ENCODE assay signal across 15 cellular contexts in genomic region chr12:10196210-10196609, GRCh38. TPM values are rescaled to one million over a fixed set of nuclear protein-coding genes. Genes with fewer than 3 reads are reported as not detected.
DNase-seq lines count a peak whose midpoint lies in the region; ATAC-seq lines count a peak whose summit lies in the region.
"Had no signal": no experiment of that assay in that cellular context is flagged by ENCODE, and none has a peak within 500 bp of the region (broad histone marks: within the 10 kb centered on the region; RNA-seq: fewer than 3 reads in every experiment).

No MANE protein-coding gene starts in this region.

- CTCF ChIA-PET in naive thymus-derived CD4-positive, alpha-beta T cell (lab: Charles Lee), result interaction anchor here (0.7 to 1.1 kb wide), 2 partner anchors 43 to 291 kb away, joined by 3 read pairs; no protein-coding TSS in a partner anchor

- H3K27me3 Mint-ChIP-seq in naive thymus-derived CD4-positive, alpha-beta T cell, result peaks cover 8 to 24% (median 11%) of the 10 kb centered on the region in 5 donors
- peaks cover 17% of the 10 kb centered on the region for H3K27me3 Mint-ChIP-seq in activated T-helper 17 cell treated with anti-CD3 and anti-CD28 coated beads, Interleukin-2, amount 50 U/mL, for 72 hours

- 81 to 83% methylated on average over 10 of the region's 10 CpGs for whole genome bisulfite sequencing in aorta, 2 donors

- H3K27me3 ChIP-seq in naive thymus-derived CD4-positive, alpha-beta T cell (ENCODE audit: control insufficient read depth in 2 of 2, insufficient read depth in 2 of 2, low read length in 2 of 2), result no peaks in the 10 kb centered on the region
- no peaks in the 10 kb centered on the region for H3K27me3 ChIP-seq in aorta (ENCODE audit: control insufficient read depth in 1 of 2, insufficient read depth in 2 of 2, low read length in 1 of 2)
- H3K27me3 ChIP-seq: testis had no signal

- ATAC-seq in GM18907 (IDR thresholded peaks at IDR 0.05; ENCODE audit: unreplicated experiment) (peak; percentile 81), HG02610 (IDR thresholded peaks at IDR 0.05; ENCODE audit: unreplicated experiment) (peak; percentile 81), aorta (ENCODE audit: low FRiP score) (no peak)
- peak; percentile 67 for ATAC-seq in naive thymus-derived CD4-positive, alpha-beta T cell
- ATAC-seq in activated T-helper 17 cell treated with anti-CD3 and anti-CD28 coated beads, Interleukin-2, amount 50 U/mL, for 72 hours (replicated peaks), result no peak
- ATAC-seq: activated T-cell treated with anti-CD3 and anti-CD28 coated beads, Interleukin-2, amount 50 U/mL, for 72 hours; SK-N-SH treated with all-trans-retinoic acid at 6 μM for 48 hours had no signal

- H3K36me3 ChIP-seq in naive thymus-derived CD4-positive, alpha-beta T cell (ENCODE audit: control insufficient read depth in 2 of 3, insufficient read depth in 3 of 3, low read length in 3 of 3), result no peaks in the 10 kb centered on the region
- no peaks in the 10 kb centered on the region for H3K36me3 ChIP-seq in aorta (ENCODE audit: control insufficient read depth in 1 of 2, insufficient read depth in 2 of 2, low read length in 1 of 2)

- no peak overlapping the region for H3K27ac Mint-ChIP-seq in naive thymus-derived CD4-positive, alpha-beta T cell
- H3K27ac Mint-ChIP-seq in activated T-helper 17 cell treated with anti-CD3 and anti-CD28 coated beads, Interleukin-2, amount 50 U/mL, for 72 hours, result no peak overlapping the region
- H3K27ac Mint-ChIP-seq: activated T-cell treated with anti-CD3 and anti-CD28 coated beads, Interleukin-2, amount 50 U/mL, for 72 hours had no signal

- peaks cover 0 to 4% (median 0%) of the 10 kb centered on the region in 7 donors for H3K4me1 Mint-ChIP-seq in naive thymus-derived CD4-positive, alpha-beta T cell
- H3K4me1 Mint-ChIP-seq in activated T-helper 17 cell treated with anti-CD3 and anti-CD28 coated beads, Interleukin-2, amount 50 U/mL, for 72 hours, result no peaks in the 10 kb centered on the region

- no peak overlapping the region for H3K4me3 ChIP-seq in naive thymus-derived CD4-positive, alpha-beta T cell (ENCODE audit: low read length)
- H3K4me3 ChIP-seq in aorta (ENCODE audit: low read length in 2 of 2), result no peak overlapping the region
- H3K4me3 ChIP-seq: testis had no signal

- DNase-seq in KG1 (lab: John Stamatoyannopoulos, UW) (peak; percentile 19), HUDEP-2 (lab: John Stamatoyannopoulos, UW; ENCODE audit: unreplicated experiment in 76 of 76) (no peak), kidney glomerular epithelial cell (lab: John Stamatoyannopoulos, UW) (no peak), aorta (no peak)
- DNase-seq in naive thymus-derived CD4-positive, alpha-beta T cell, result no peak
- DNase-seq: activated T-cell treated with anti-CD3 and anti-CD28 coated beads, Interleukin-2, amount 50 U/mL, for 72 hours; EL; NCI-H1436; stimulated activated CD4-positive, alpha-beta T cell treated with anti-CD3 and anti-CD28 coated beads, Interleukin-1b, Interleukin-23, amount 100 ng/mL, for 48 hours; testis had no signal

- H3K36me3 Mint-ChIP-seq in naive thymus-derived CD4-positive, alpha-beta T cell, result no peaks in the 10 kb centered on the region
- no peaks in the 10 kb centered on the region for H3K36me3 Mint-ChIP-seq in activated T-helper 17 cell treated with anti-CD3 and anti-CD28 coated beads, Interleukin-2, amount 50 U/mL, for 72 hours (ENCODE audit: low read depth)

- no peak overlapping the region for H3K4me3 Mint-ChIP-seq in naive thymus-derived CD4-positive, alpha-beta T cell
- no peak overlapping the region for H3K4me3 Mint-ChIP-seq in activated T-helper 17 cell treated with anti-CD3 and anti-CD28 coated beads, Interleukin-2, amount 50 U/mL, for 72 hours
- H3K4me3 Mint-ChIP-seq: activated T-cell treated with anti-CD3 and anti-CD28 coated beads, Interleukin-2, amount 50 U/mL, for 72 hours had no signal

- H3K27ac ChIP-seq in naive thymus-derived CD4-positive, alpha-beta T cell (ENCODE audit: low read depth, low read length), result no peak overlapping the region
- H3K27ac ChIP-seq in aorta (ENCODE audit: low read depth in 1 of 2, low read length in 2 of 2), result no peak overlapping the region
- H3K27ac ChIP-seq: testis had no signal

- no peaks in the 10 kb centered on the region for H3K9me3 ChIP-seq in naive thymus-derived CD4-positive, alpha-beta T cell (ENCODE audit: control insufficient read depth in 2 of 3, low read length in 3 of 3)
- H3K9me3 ChIP-seq in aorta (ENCODE audit: control insufficient read depth, low read length), result no peaks in the 10 kb centered on the region
- H3K9me3 ChIP-seq: testis had no signal

- no peaks in the 10 kb centered on the region for H3K4me1 ChIP-seq in naive thymus-derived CD4-positive, alpha-beta T cell (ENCODE audit: control insufficient read depth in 2 of 2, insufficient read depth in 2 of 2, low read length in 2 of 2)
- no peaks in the 10 kb centered on the region for H3K4me1 ChIP-seq in aorta (ENCODE audit: control insufficient read depth in 1 of 2, insufficient read depth in 2 of 2, low read length in 2 of 2)
- H3K4me1 ChIP-seq: testis had no signal

- H3K9me3 Mint-ChIP-seq in naive thymus-derived CD4-positive, alpha-beta T cell, result no peaks in the 10 kb centered on the region
- no peaks in the 10 kb centered on the region for H3K9me3 Mint-ChIP-seq in activated T-helper 17 cell treated with anti-CD3 and anti-CD28 coated beads, Interleukin-2, amount 50 U/mL, for 72 hours
- H3K9me3 Mint-ChIP-seq: activated T-cell treated with anti-CD3 and anti-CD28 coated beads, Interleukin-2, amount 50 U/mL, for 72 hours had no signal

- POLR2A ChIA-PET in naive thymus-derived CD4-positive, alpha-beta T cell (lab: Charles Lee), result interaction anchor here (0.6 to 2.0 kb wide), 2 partner anchors 13 to 43 kb away, joined by 3 to 6 read pairs; no protein-coding TSS in a partner anchor

- intact Hi-C loops in naive thymus-derived CD4-positive, alpha-beta T cell (cut with micrococcal nuclease), result loop anchor here in 1 of 2 donors (10.0 kb wide), 1 partner anchor 251 kb away; no protein-coding TSS in a partner anchor
- intact Hi-C loops in aorta (cut with DNase I), result no loop called here

RNA-seq across cellular contexts. Expression of gene GABARAPL1, which starts 16.5 kb away (rescaled TPM):
- 100 to 1,000 TPM in 2 of 5 experiments, 10 to 100 TPM in 2, 1 to 10 TPM in 1; 3.7 to 165 (median 29.4) TPM for total RNA-seq in naive thymus-derived CD4-positive, alpha-beta T cell
- 10 to 100 TPM; 14.7 to 14.9 TPM for polyA plus RNA-seq in naive thymus-derived CD4-positive, alpha-beta T cell
- total RNA-seq in activated T-helper 17 cell treated with anti-CD3 and anti-CD28 coated beads, Interleukin-2, amount 50 U/mL, for 72 hours, result 10 to 100 TPM in 1 of 2 donors, 1 to 10 TPM in 1; 6.9 to 25.1 TPM
- 100 to 1,000 TPM; 103 to 111 TPM for total RNA-seq in aorta
- 10 to 100 TPM; 74.5 to 84.1 TPM for polyA plus RNA-seq in aorta

RNA-seq across cellular contexts. Expression of gene TMEM52B, which starts 17.4 kb away (rescaled TPM):
- total RNA-seq in naive thymus-derived CD4-positive, alpha-beta T cell, result under 1 TPM in 1 of 5 experiments, not detected in 4; 0.47 TPM
- polyA plus RNA-seq in naive thymus-derived CD4-positive, alpha-beta T cell, result not detected
- not detected for total RNA-seq in activated T-helper 17 cell treated with anti-CD3 and anti-CD28 coated beads, Interleukin-2, amount 50 U/mL, for 72 hours
- under 1 TPM; 0.13 to 0.27 TPM for total RNA-seq in aorta
- under 1 TPM; 0.05 to 0.63 TPM for polyA plus RNA-seq in aorta
- total RNA-seq: activated T-cell treated with anti-CD3 and anti-CD28 coated beads, Interleukin-2, amount 50 U/mL, for 72 hours; glomerular endothelial cell had no signal

RNA-seq across cellular contexts. Expression of gene OLR1, which starts 24.3 kb away (rescaled TPM):
- 1 to 10 TPM in 2 of 5 experiments, not detected in 3; 3.1 to 4.0 TPM for total RNA-seq in naive thymus-derived CD4-positive, alpha-beta T cell
- not detected for polyA plus RNA-seq in naive thymus-derived CD4-positive, alpha-beta T cell
- not detected for total RNA-seq in activated T-helper 17 cell treated with anti-CD3 and anti-CD28 coated beads, Interleukin-2, amount 50 U/mL, for 72 hours
- 1 to 10 TPM; 8.4 to 9.3 TPM for total RNA-seq in aorta
- polyA plus RNA-seq in aorta, result 1 to 10 TPM in 1 of 2 donors, not detected in 1; 4.4 TPM
- total RNA-seq: activated T-cell treated with anti-CD3 and anti-CD28 coated beads, Interleukin-2, amount 50 U/mL, for 72 hours had no signal

Comparison
In these comparisons a context has a peak if more than half of its experiments do, and no peak if none do; other contexts are left out.
1. ATAC-seq: peak in GM18907 (single experiment), HG02610 (single experiment) and naive thymus-derived CD4-positive, alpha-beta T cell (single experiment); none in activated T-helper 17 cell treated with anti-CD3 and anti-CD28 coated beads, Interleukin-2, amount 50 U/mL, for 72 hours (single experiment) and aorta (single experiment).